33 cellular contexts compared by ENCODE assay signal in genomic region chr17:61436995-61437704, GRCh38. TPM values are rescaled to one million over a fixed set of nuclear protein-coding genes. Genes with fewer than 3 reads are reported as not detected.
"Had no signal": no experiment of that assay in that cellular context is flagged by ENCODE, and none has a peak within 500 bp of the region (broad histone marks: within the 10 kb centered on the region; RNA-seq: fewer than 3 reads in every experiment).

No MANE protein-coding gene starts in this region.

- H3K27ac ChIP-seq: body of pancreas, epithelial cell of prostate, esophagus squamous epithelium had no signal

- FAIRE-seq: colon, endometrium, endothelial cell of umbilical vein, frontal cortex had no signal

- H3K36me3 ChIP-seq: esophagus squamous epithelium had no signal

- DNase-seq: activated CD4-positive, alpha-beta memory T cell treated with anti-CD3 and anti-CD28 coated beads for 36 hours; activated CD4-positive, alpha-beta T cell treated with anti-CD3 and anti-CD28 coated beads for 36 hours; activated CD4-positive, alpha-beta T cell treated with anti-CD3 and anti-CD28 coated beads, Interleukin-2, amount 10 ng/mL, durations not matched to agents 24 days and 14 days; activated CD4-positive, CD25-positive, alpha-beta regulatory T cell; activated CD4-positive, CD25-positive, alpha-beta regulatory T cell treated with anti-CD3 and anti-CD28 coated beads, Interleukin-2, amount 50 U/mL, for 72 hours; activated CD8-positive, alpha-beta memory T cell treated with anti-CD3 and anti-CD28 coated beads, Interleukin-2, amount 50 U/mL, for 4 hours; activated CD8-positive, alpha-beta T cell treated with anti-CD3 and anti-CD28 coated beads, Interleukin-2, amount 10 ng/mL, durations not matched to agents 7 days and 5 days; activated effector memory CD4-positive, alpha-beta T cell treated with Interleukin-2 at 50 U/mL for 16 hours; activated gamma-delta T cell treated with Interleukin-2 at 50 U/mL for 16 hours; activated naive CD4-positive, alpha-beta T cell treated with anti-CD3 and anti-CD28 coated beads, Interleukin-2, amount 50 U/mL, for 16 hours; activated naive CD4-positive, alpha-beta T cell treated with Interleukin-2 at 50 U/mL for 16 hours; activated T-cell treated with anti-CD3 and anti-CD28 coated beads, Interleukin-2, amount 50 U/mL, for 24 hours; amniotic stem cell; aorta; body of pancreas; caudate nucleus; cortex of kidney; dermis blood vessel endothelial cell; effector CD8-positive, alpha-beta T cell; esophagus squamous epithelium; head of caudate nucleus; T-helper 2 cell had no signal

- H3K4me1 ChIP-seq: body of pancreas, esophagus squamous epithelium had no signal

- H3K4me3 ChIP-seq: body of pancreas, esophagus squamous epithelium had no signal

- H3K27me3 ChIP-seq: body of pancreas had no signal

- H3K9me3 ChIP-seq: body of pancreas had no signal

- ATAC-seq: activated CD4-positive, alpha-beta T cell treated with anti-CD3 and anti-CD28 coated beads for 36 hours; activated CD8-positive, alpha-beta memory T cell treated with anti-CD3 and anti-CD28 coated beads, Interleukin-2, amount 10 ng/mL, durations not matched to agents 7 days and 5 days; activated CD8-positive, alpha-beta T cell treated with anti-CD3 and anti-CD28 coated beads, Interleukin-2, amount 10 ng/mL, durations not matched to agents 7 days and 5 days; activated T-helper 17 cell treated with anti-CD3 and anti-CD28 coated beads, Interleukin-2, amount 50 U/mL, for 72 hours; body of pancreas had no signal

RNA-seq across cellular contexts. Expression of gene TBX4, which starts 15.1 kb away (rescaled TPM):
- total RNA-seq: activated CD4-positive, alpha-beta memory T cell treated with anti-CD3 and anti-CD28 coated beads for 36 hours; activated CD4-positive, alpha-beta T cell treated with anti-CD3 and anti-CD28 coated beads for 36 hours; activated CD4-positive, alpha-beta T cell treated with anti-CD3 and anti-CD28 coated beads, Interleukin-2, amount 10 ng/mL, durations not matched to agents 24 days and 14 days; activated CD8-positive, alpha-beta memory T cell treated with anti-CD3 and anti-CD28 coated beads for 36 hours; activated CD8-positive, alpha-beta memory T cell treated with anti-CD3 and anti-CD28 coated beads, Interleukin-2, amount 10 ng/mL, durations not matched to agents 7 days and 5 days; activated CD8-positive, alpha-beta T cell treated with anti-CD3 and anti-CD28 coated beads, Interleukin-2, amount 10 ng/mL, durations not matched to agents 7 days and 5 days; activated T-helper 17 cell treated with anti-CD3 and anti-CD28 coated beads, Interleukin-2, amount 50 U/mL, for 72 hours; body of pancreas; chondrocyte; dermis blood vessel endothelial cell; endothelial cell of umbilical vein; esophagus squamous epithelium; fibroblast of villous mesenchyme; frontal cortex; T-helper 1 cell treated with Interleukin-12 subunit alpha and Interleukin-12 subunit beta and Interleukin-4 antibody, amounts not matched to agents 30 ng/mL and 1 ng/mL, for 36 hours had no signal
- polyA plus RNA-seq: aorta, endothelial cell of umbilical vein had no signal

RNA-seq across cellular contexts. Expression of gene TBX2, which starts 37.5 kb away (rescaled TPM):
- total RNA-seq: activated CD4-positive, alpha-beta T cell treated with anti-CD3 and anti-CD28 coated beads for 36 hours; activated CD4-positive, alpha-beta T cell treated with anti-CD3 and anti-CD28 coated beads, Interleukin-2, amount 10 ng/mL, durations not matched to agents 24 days and 14 days; activated CD8-positive, alpha-beta memory T cell treated with anti-CD3 and anti-CD28 coated beads for 36 hours; activated CD8-positive, alpha-beta memory T cell treated with anti-CD3 and anti-CD28 coated beads, Interleukin-2, amount 10 ng/mL, durations not matched to agents 7 days and 5 days; activated CD8-positive, alpha-beta T cell treated with anti-CD3 and anti-CD28 coated beads, Interleukin-2, amount 10 ng/mL, durations not matched to agents 7 days and 5 days; activated T-helper 17 cell treated with anti-CD3 and anti-CD28 coated beads, Interleukin-2, amount 50 U/mL, for 72 hours; endothelial cell of umbilical vein; T-helper 1 cell treated with Interleukin-12 subunit alpha and Interleukin-12 subunit beta and Interleukin-4 antibody, amounts not matched to agents 30 ng/mL and 1 ng/mL, for 36 hours had no signal
- polyA plus RNA-seq: endothelial cell of umbilical vein had no signal
